Comparison of ENCODE assay signal across 1 cellular context in the genomic region with DNA sequence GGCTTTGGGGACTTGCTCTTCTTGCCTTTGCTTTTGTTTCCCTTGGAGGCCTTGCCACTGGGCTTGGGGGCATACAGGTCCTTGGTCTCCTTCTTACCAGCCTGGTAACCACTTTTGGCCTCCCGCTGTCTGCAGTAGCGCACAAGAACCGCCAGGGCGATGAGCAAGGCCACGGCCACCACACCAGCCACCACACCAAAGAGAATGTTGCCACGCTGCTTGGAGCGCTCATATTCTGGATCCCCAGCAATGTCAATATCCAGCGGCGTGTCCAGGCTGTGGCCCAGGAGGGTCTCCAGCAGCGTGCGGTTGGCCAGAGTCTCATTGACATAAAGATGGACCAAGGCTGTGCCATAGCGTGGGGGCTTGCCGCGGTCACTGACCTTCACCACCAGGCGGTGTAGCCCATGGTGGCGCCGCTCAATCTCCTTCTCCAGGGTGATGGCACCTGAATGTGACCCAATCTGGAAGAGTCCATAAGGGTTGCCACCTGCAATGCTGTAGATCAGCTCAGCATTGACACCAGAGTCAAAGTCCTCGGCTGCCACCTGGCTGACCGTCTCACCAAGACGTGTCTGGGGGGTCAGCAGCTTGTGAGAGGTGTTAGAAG.
TF ChIP-seq lines count a peak whose summit lies in the region.

No MANE protein-coding gene starts in this region.

TF ChIP-seq in HepG2, 621 proteins besides CTCF, POLR2A, EP300 and RAD21:
- TF ChIP-seq, protein P1, sequence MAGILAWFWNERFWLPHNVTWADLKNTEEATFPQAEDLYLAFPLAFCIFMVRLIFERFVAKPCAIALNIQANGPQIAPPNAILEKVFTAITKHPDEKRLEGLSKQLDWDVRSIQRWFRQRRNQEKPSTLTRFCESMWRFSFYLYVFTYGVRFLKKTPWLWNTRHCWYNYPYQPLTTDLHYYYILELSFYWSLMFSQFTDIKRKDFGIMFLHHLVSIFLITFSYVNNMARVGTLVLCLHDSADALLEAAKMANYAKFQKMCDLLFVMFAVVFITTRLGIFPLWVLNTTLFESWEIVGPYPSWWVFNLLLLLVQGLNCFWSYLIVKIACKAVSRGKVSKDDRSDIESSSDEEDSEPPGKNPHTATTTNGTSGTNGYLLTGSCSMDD (CRISPR knock-in tag; IDR thresholded peaks at IDR 0.05) = no peak
- TF ChIP-seq, protein P2, sequence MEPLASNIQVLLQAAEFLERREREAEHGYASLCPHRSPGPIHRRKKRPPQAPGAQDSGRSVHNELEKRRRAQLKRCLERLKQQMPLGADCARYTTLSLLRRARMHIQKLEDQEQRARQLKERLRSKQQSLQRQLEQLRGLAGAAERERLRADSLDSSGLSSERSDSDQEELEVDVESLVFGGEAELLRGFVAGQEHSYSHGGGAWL (CRISPR knock-in tag; IDR thresholded peaks at IDR 0.05) = no peak
- TF ChIP-seq, protein P3, sequence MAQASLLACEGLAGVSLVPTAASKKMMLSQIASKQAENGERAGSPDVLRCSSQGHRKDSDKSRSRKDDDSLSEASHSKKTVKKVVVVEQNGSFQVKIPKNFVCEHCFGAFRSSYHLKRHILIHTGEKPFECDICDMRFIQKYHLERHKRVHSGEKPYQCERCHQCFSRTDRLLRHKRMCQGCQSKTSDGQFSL (CRISPR knock-in tag; IDR thresholded peaks at IDR 0.05) = no peak
- TF ChIP-seq ZSCAN29 (CRISPR knock-in tag; conservative IDR thresholded peaks at IDR 0.05) = no peak
- no peak for TF ChIP-seq ZNF225 (CRISPR knock-in tag; IDR thresholded peaks at IDR 0.05)
- TF ChIP-seq, protein P4, sequence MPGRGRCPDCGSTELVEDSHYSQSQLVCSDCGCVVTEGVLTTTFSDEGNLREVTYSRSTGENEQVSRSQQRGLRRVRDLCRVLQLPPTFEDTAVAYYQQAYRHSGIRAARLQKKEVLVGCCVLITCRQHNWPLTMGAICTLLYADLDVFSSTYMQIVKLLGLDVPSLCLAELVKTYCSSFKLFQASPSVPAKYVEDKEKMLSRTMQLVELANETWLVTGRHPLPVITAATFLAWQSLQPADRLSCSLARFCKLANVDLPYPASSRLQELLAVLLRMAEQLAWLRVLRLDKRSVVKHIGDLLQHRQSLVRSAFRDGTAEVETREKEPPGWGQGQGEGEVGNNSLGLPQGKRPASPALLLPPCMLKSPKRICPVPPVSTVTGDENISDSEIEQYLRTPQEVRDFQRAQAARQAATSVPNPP (CRISPR knock-in tag; IDR thresholded peaks at IDR 0.05) = no peak
